ENCODE assay signal across 23 cellular contexts in genomic region chr2:125479143-125479636, GRCh38.
"Had no signal": no experiment of that assay in that cellular context is flagged by ENCODE, and none has a peak within 500 bp of the region (broad histone marks: within the 10 kb centered on the region; RNA-seq: fewer than 3 reads in every experiment).

No MANE protein-coding gene starts in this region.

- ATAC-seq: Panc1 had no signal

- H3K9me3 ChIP-seq: MG63, SJSA1 had no signal

- H3K27me3 ChIP-seq: MG63, SJSA1 had no signal

- FAIRE-seq: HTR-8/SVneo had no signal

- DNase-seq: Karpas-422, KBM-7, MG63, NCI-H1092, NCI-H1105 treated with DMSO at 0.1 percent for 48 hours, NCI-H1417 treated with DMSO at 0.1 percent for 48 hours, NCI-H187, NCI-H2029, NCI-H2081 treated with DMSO at 0.1 percent for 48 hours, NCI-H2171, NCI-H226, NCI-H446, NCI-H510A, NCI-H524 treated with DMSO at 0.1 percent for 48 hours, NCI-H69, NCI-H774, SIG-M5 had no signal

- H3K4me1 ChIP-seq: SJSA1 had no signal

- H3K27ac ChIP-seq: HL-60, RWPE1, SJSA1, SK-N-MC had no signal

- H3K36me3 ChIP-seq: MG63, SJSA1 had no signal

- H3K4me3 ChIP-seq: MG63, SJSA1, SK-N-MC had no signal
